Comparison of ENCODE assay signal across 8 cellular contexts in genomic region chr12:49264873-49265792, GRCh38. TPM values are rescaled to one million over a fixed set of nuclear protein-coding genes. Genes with fewer than 3 reads are reported as not detected.
DNase-seq lines count a peak whose midpoint lies in the region; ATAC-seq and TF ChIP-seq lines count a peak whose summit lies in the region.

TUBA1C (plus strand) TSS chr12:49265082; CDS start chr12:49265182, 100 bp downstream.

- CTCF ChIA-PET in T-cell (lab: Charles Lee), result interaction anchor here in 1 of 2 donors (0.6 to 0.7 kb wide), 4 partner anchors 30 to 93 kb away, joined by 3 to 4 read pairs (median 3); no protein-coding TSS in a partner anchor

- 1 to 6% (median 3%) methylated on average over 27 to 61 of the region's 61 CpGs for WGBS in adrenal gland, 4 donors

- H3K27me3 ChIP-seq in adrenal gland, result no peaks in the 10 kb centered on the region
- no peaks in the 10 kb centered on the region for H3K27me3 ChIP-seq in upper lobe of right lung

- H3K27me3 Mint-ChIP-seq in T-cell, result no peaks in the 10 kb centered on the region
- no peaks in the 10 kb centered on the region for H3K27me3 Mint-ChIP-seq in progenitor cell of endocrine pancreas

- H3K4me1 ChIP-seq in adrenal gland (replicated peaks in 1 of 2), result peaks cover 21 to 50% of the 10 kb centered on the region in 2 donors
- peaks cover 29% of the 10 kb centered on the region for H3K4me1 ChIP-seq in upper lobe of right lung

- peak within 1 kb of the TSS; percentile 83 for H3K4me3 ChIP-seq in GM12865 (ENCODE audit: low read depth, low read length)
- H3K4me3 ChIP-seq in adrenal gland, result peak within 1 kb of the TSS; percentile 18 to 98 (median 78)
- H3K4me3 ChIP-seq in upper lobe of right lung, result peak within 1 kb of the TSS; percentile 85

- peaks cover 9% of the 10 kb centered on the region for H3K36me3 Mint-ChIP-seq in T-cell
- peaks cover 12% of the 10 kb centered on the region for H3K36me3 Mint-ChIP-seq in progenitor cell of endocrine pancreas (ENCODE audit: insufficient read depth)

- H3K36me3 ChIP-seq in adrenal gland (replicated peaks in 1 of 2), result peaks cover 0 to 8% of the 10 kb centered on the region in 2 donors
- peaks cover 13% of the 10 kb centered on the region for H3K36me3 ChIP-seq in upper lobe of right lung

- DNase-seq in GM12865 (ENCODE audit: low read depth), result peak; percentile 97
- DNase-seq in NCI-H1417 (lab: John Stamatoyannopoulos, UW), result peak; percentile 95 to 97 (median 97)
- DNase-seq in T-cell, result peak; percentile 49 to 85 (median 70)
- DNase-seq in adrenal gland, result peak; percentile 90 to 94 (median 93)
- peak; percentile 95 for DNase-seq in left cardiac atrium
- DNase-seq in progenitor cell of endocrine pancreas (ENCODE audit: low spot score, unreplicated experiment), result peak; percentile 89
- DNase-seq in upper lobe of right lung, result peak; percentile 98

- H3K4me1 Mint-ChIP-seq in T-cell, result peaks cover 19 to 36% (median 27%) of the 10 kb centered on the region in 3 donors
- H3K4me1 Mint-ChIP-seq in progenitor cell of endocrine pancreas (ENCODE audit: low read depth), result peaks cover 5% of the 10 kb centered on the region

- TF ChIP-seq POLR2A in adrenal gland (IDR thresholded peaks at IDR 0.05), result peak; percentile 81 to 90

- POLR2A ChIA-PET in T-cell (lab: Charles Lee), result interaction anchor here in 1 of 2 donors (0.7 kb wide), 1 partner anchor 1000 kb away, joined by 5 read pairs; no protein-coding TSS in a partner anchor

- H3K27ac Mint-ChIP-seq in T-cell (peak within 1 kb of the TSS; percentile 92 to 96), progenitor cell of endocrine pancreas (peak within 1 kb of the TSS; percentile 98)

- ATAC-seq in HG02759 (IDR thresholded peaks at IDR 0.05; ENCODE audit: unreplicated experiment) (peak; percentile 89), T-cell (replicated peaks in 1 of 4) (peak; percentile 91 to 93 (median 92)), left cardiac atrium (peak; percentile 94 to 97), upper lobe of right lung (peak; percentile 95)

- TF ChIP-seq CTCF in GM12865 (IDR thresholded peaks at IDR 0.05; ENCODE audit: insufficient read depth, low read depth, low read length, missing control alignments) (no peak), adrenal gland (IDR thresholded peaks at IDR 0.05) (no peak), progenitor cell of endocrine pancreas (IDR thresholded peaks at IDR 0.05; ENCODE audit: unreplicated experiment) (no peak), upper lobe of right lung (IDR thresholded peaks at IDR 0.05) (no peak)

- peak within 1 kb of the TSS; percentile 91 to 97 (median 94) for H3K4me3 Mint-ChIP-seq in T-cell
- H3K4me3 Mint-ChIP-seq in progenitor cell of endocrine pancreas (ENCODE audit: low read depth), result peak within 1 kb of the TSS; percentile 87

- peak within 1 kb of the TSS; percentile 93 to 98 (median 94) for H3K27ac ChIP-seq in adrenal gland
- H3K27ac ChIP-seq in upper lobe of right lung, result peak within 1 kb of the TSS; percentile 99

- H3K9me3 Mint-ChIP-seq in T-cell (no peaks in the 10 kb centered on the region), progenitor cell of endocrine pancreas (ENCODE audit: low read depth) (no peaks in the 10 kb centered on the region)

- H3K9me3 ChIP-seq in adrenal gland (replicated peaks in 1 of 3) (no peaks in the 10 kb centered on the region), upper lobe of right lung (no peaks in the 10 kb centered on the region)

- intact Hi-C loops in adrenal gland (cut with DNase I) (no loop called here), left cardiac atrium (cut with DNase I) (no loop called here), upper lobe of right lung (cut with DNase I) (no loop called here)

RNA-seq across cellular contexts. Expression of gene TUBA1C, which starts in this region (rescaled TPM):
- total RNA-seq in T-cell (10 to 100 TPM; 16.4 to 53.7 (median 48.4) TPM), adrenal gland (100 to 1,000 TPM in 4 of 8 donors, 10 to 100 TPM in 4; 30.1 to 158 (median 93.3) TPM), left cardiac atrium (10 to 100 TPM; 68.0 to 99.9 TPM), progenitor cell of endocrine pancreas (128 and 149 TPM in 2 replicates), upper lobe of right lung (113 TPM)
- 100 to 1,000 TPM in 1 of 3 donors, 10 to 100 TPM in 2; 43.7 to 292 (median 79.6) TPM for polyA plus RNA-seq in adrenal gland

Comparison
In these comparisons a context has a peak if more than half of its experiments do, and no peak if none do; other contexts are left out.
1. Peak in every context shown above with its lines: DNase-seq, ATAC-seq, H3K4me3 ChIP-seq and H3K27ac ChIP-seq.